Comparison of ENCODE assay signal across 20 cellular contexts in the genomic region with DNA sequence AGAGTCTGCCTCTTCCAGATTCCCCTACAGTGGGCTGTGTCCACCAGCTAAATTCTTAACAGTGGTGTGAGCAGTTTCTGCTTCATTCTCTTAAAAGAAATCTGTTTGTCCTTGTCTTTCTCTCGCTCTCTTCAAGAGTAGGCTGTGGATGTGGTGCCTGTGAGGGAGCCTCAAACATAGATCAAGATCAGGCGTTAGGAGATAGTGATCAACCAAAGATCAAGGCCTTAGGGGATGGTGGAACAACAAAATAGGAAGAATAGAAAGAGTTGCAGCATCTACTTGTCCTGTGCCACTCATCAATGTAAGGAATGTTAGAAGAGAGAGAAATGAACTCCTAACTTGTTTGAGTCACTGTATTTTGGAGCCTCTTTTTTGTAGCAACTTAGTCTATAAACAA.
DNase-seq lines count a peak whose midpoint lies in the region; ATAC-seq, FAIRE-seq and TF ChIP-seq lines count a peak whose summit lies in the region.
"Had no signal": no experiment of that assay in that cellular context is flagged by ENCODE, and none has a peak within 500 bp of the region (broad histone marks: within the 10 kb centered on the region; RNA-seq: fewer than 3 reads in every experiment).

No MANE protein-coding gene starts in this region.

- no peak overlapping the region for H2BK12ac ChIP-seq in trophoblast cell (ENCODE audit: low read length)

- H3K14ac ChIP-seq in trophoblast cell (ENCODE audit: low read length) = no peak overlapping the region

- no peak overlapping the region for H4K12ac ChIP-seq in trophoblast cell (ENCODE audit: low read depth, low read length)

- no peak for DNase-seq in HepG2 (ENCODE audit: low spot score)
- no peak for DNase-seq in right lobe of liver
- peak; percentile 60 for DNase-seq in islet precursor cell
- DNase-seq in trophoblast cell = peak in 1 of 2 donors; percentile 13
- no peak for DNase-seq in globus pallidus (ENCODE audit: low spot score)
- DNase-seq in dorsolateral prefrontal cortex = no peak
- DNase-seq: 8988T; Calu3; CD4-positive, alpha-beta memory T cell; DMS79 treated with DMSO at 0.1 percent for 48 hours; EL; GOT3; H7; HFFc6 had no signal

- H3K4me2 ChIP-seq in HepG2 (ENCODE audit: low read depth, low read length) (no peak overlapping the region), trophoblast cell (ENCODE audit: low read length) (no peak overlapping the region)
- H3K4me2 ChIP-seq: BLaER1 had no signal

- H3K27me3 ChIP-seq in HepG2 (ENCODE audit: control insufficient read depth in 1 of 2, insufficient read depth in 2 of 2, low read length in 2 of 2) (no peaks in the 10 kb centered on the region), right lobe of liver (no peaks in the 10 kb centered on the region), trophoblast cell (ENCODE audit: insufficient read depth, low read length) (no peaks in the 10 kb centered on the region), dorsolateral prefrontal cortex (no peaks in the 10 kb centered on the region)
- H3K27me3 ChIP-seq: BLaER1 had no signal

- no peak overlapping the region for H2AFZ ChIP-seq in HepG2 (ENCODE audit: low read length)
- no peak overlapping the region for H2AFZ ChIP-seq in trophoblast cell (ENCODE audit: insufficient read depth, low read length, poor library complexity)

- H2BK5ac ChIP-seq in trophoblast cell (ENCODE audit: low read depth, low read length, poor library complexity) = no peak overlapping the region

- no peak for TF ChIP-seq POLR2A in HepG2 (IDR thresholded peaks at IDR 0.05; ENCODE audit: insufficient read depth in 1 of 2, low read depth in 2 of 2, low read length in 2 of 2)
- no peak for TF ChIP-seq POLR2A in right lobe of liver (IDR thresholded peaks at IDR 0.05)

- peaks cover 4% of the 10 kb centered on the region for H3K79me1 ChIP-seq in trophoblast cell (ENCODE audit: low read length)

- TF ChIP-seq CTCF in HepG2 (CRISPR knock-in tag; IDR thresholded peaks at IDR 0.05) (no peak), right lobe of liver (IDR thresholded peaks at IDR 0.05) (no peak), dorsolateral prefrontal cortex (IDR thresholded peaks at IDR 0.05 in 54 of 56, conservative IDR thresholded peaks at IDR 0.05 in 2 of 56; ENCODE audit: low read depth in 1 of 56, partially characterized antibody in 56 of 56) (no peak)

- in situ Hi-C loops in HepG2 (cut with HindIII; ENCODE audit: extremely low pct_ligation_motif_present, low pct_unique_long_range_greater_than_20kb) = no loop called here

- H3K18ac ChIP-seq in trophoblast cell (ENCODE audit: low read length) = no peak overlapping the region

- no peak for TF ChIP-seq RAD21 in HepG2 (CRISPR knock-in tag; IDR thresholded peaks at IDR 0.05)

- no peaks in the 10 kb centered on the region for H3K79me2 ChIP-seq in HepG2 (ENCODE audit: insufficient read depth, low read length)
- H3K79me2 ChIP-seq in trophoblast cell (ENCODE audit: control insufficient read depth, insufficient read depth, low read length, poor library complexity) = no peaks in the 10 kb centered on the region

- no peaks in the 10 kb centered on the region for H4K20me1 ChIP-seq in HepG2 (ENCODE audit: insufficient read depth, low read length)
- H4K20me1 ChIP-seq: BLaER1 had no signal

- no peak overlapping the region for H3K4ac ChIP-seq in trophoblast cell (ENCODE audit: low read depth, low read length)

- H3K4me1 ChIP-seq in HepG2 (ENCODE audit: insufficient read depth, low read length) = peaks cover 97% of the 10 kb centered on the region
- H3K4me1 ChIP-seq in right lobe of liver = no peaks in the 10 kb centered on the region
- peaks cover 16 to 27% of the 10 kb centered on the region in 2 experiments for H3K4me1 ChIP-seq in trophoblast cell (ENCODE audit: control insufficient read depth in 1 of 2, insufficient read depth in 2 of 2, low read length in 2 of 2)
- H3K4me1 ChIP-seq: BLaER1 had no signal

- H3K23ac ChIP-seq in trophoblast cell (ENCODE audit: low read length) = no peak overlapping the region

- no peak for FAIRE-seq in HepG2 (lab: Jason Lieb, UNC)
- FAIRE-seq: G401.6, GM12891, GM19239 had no signal

- no peak overlapping the region for H4K8ac ChIP-seq in trophoblast cell (ENCODE audit: low read depth, low read length)

- no TSS peak for BruUV-seq in HepG2 (replicated peaks; lab: Mats Ljungman, UMichigan)

- no peak overlapping the region for H2BK120ac ChIP-seq in trophoblast cell (ENCODE audit: insufficient read depth, low read length, poor library complexity)

- H3K27ac ChIP-seq in HepG2 (ENCODE audit: extremely low read length, insufficient read depth, low read length) (peak overlapping the region; percentile 58), right lobe of liver (no peak overlapping the region), trophoblast cell (ENCODE audit: low read depth, low read length) (peak overlapping the region; percentile 26), dorsolateral prefrontal cortex (no peak overlapping the region)
- H3K27ac ChIP-seq: BLaER1 had no signal

- H3K36me3 ChIP-seq in HepG2 (replicated peaks in 1 of 2; ENCODE audit: control insufficient read depth in 1 of 2, insufficient read depth in 2 of 2, low read length in 2 of 2) = no peaks in the 10 kb centered on the region
- H3K36me3 ChIP-seq in right lobe of liver = no peaks in the 10 kb centered on the region
- peaks cover 0 to 2% of the 10 kb centered on the region in 2 experiments for H3K36me3 ChIP-seq in trophoblast cell (ENCODE audit: control insufficient read depth in 1 of 2, insufficient read depth in 2 of 2, low read length in 2 of 2)

- ATAC-seq in HepG2 = no peak
- no peak for ATAC-seq in right lobe of liver
- ATAC-seq in GM19351 (IDR thresholded peaks at IDR 0.05; ENCODE audit: unreplicated experiment) = no peak
- ATAC-seq: HCT116 had no signal

- no peak overlapping the region for H2AK5ac ChIP-seq in trophoblast cell (ENCODE audit: low read length)

- CTCF ChIA-PET in HepG2 (lab: Yijun Ruan, JAX; ENCODE audit: low intra/inter-chr PET ratio, low total read pairs) = no interaction called here

- H3K4me3 ChIP-seq in HepG2 (replicated peaks in 1 of 3; ENCODE audit: insufficient read depth in 1 of 3, low read depth in 2 of 3, low read length in 3 of 3) (no peak overlapping the region), right lobe of liver (no peak overlapping the region), trophoblast cell (ENCODE audit: low read depth, low read length) (no peak overlapping the region), dorsolateral prefrontal cortex (no peak overlapping the region)
- H3K4me3 ChIP-seq: BLaER1 had no signal

- WGBS in HepG2 (ENCODE audit: low lambda C conversion rate) = 32% methylated on average over 2 of the region's 2 CpGs
- WGBS in right lobe of liver (ENCODE audit: insufficient coverage, low coverage, low lambda C conversion rate, missing lambda C conversion rate) = 60% methylated on average over 2 of the region's 2 CpGs
- no CpG with 5 or more reads among the region's 2 CpGs for WGBS in trophoblast cell (ENCODE audit: extremely low coverage, insufficient coverage, insufficient read length)

- TF ChIP-seq EP300 in HepG2 (IDR thresholded peaks at IDR 0.05; ENCODE audit: low read depth in 2 of 2, low read length in 2 of 2) (no peak), HepG2 (CRISPR knock-in tag; IDR thresholded peaks at IDR 0.05; ENCODE audit: borderline replicate concordance) (no peak)

- H3K9me3 ChIP-seq in HepG2 (ENCODE audit: low read length) (no peaks in the 10 kb centered on the region), right lobe of liver (no peaks in the 10 kb centered on the region), trophoblast cell (ENCODE audit: insufficient read depth, low read depth, low read length) (no peaks in the 10 kb centered on the region)
- H3K9me3 ChIP-seq: BLaER1 had no signal

- no peak overlapping the region for H4K91ac ChIP-seq in trophoblast cell (ENCODE audit: low read depth, low read length)

- intact Hi-C loops in HepG2 (cut with micrococcal nuclease; ENCODE audit: unreplicated experiment) = loop anchor here (5.0 kb wide), 2 partner anchors 59 to 116 kb away; no protein-coding TSS in a partner anchor
- intact Hi-C loops in right lobe of liver (cut with DNase I) = no loop called here
- intact Hi-C loops in dorsolateral prefrontal cortex (cut with DNase I) = no loop called here

- POLR2A ChIA-PET in HepG2 (lab: Yijun Ruan, JAX) = no interaction called here

- H3K9ac ChIP-seq in HepG2 (ENCODE audit: insufficient read depth, low read depth, low read length) (no peak overlapping the region), trophoblast cell (ENCODE audit: low read length) (no peak overlapping the region)
- H3K9ac ChIP-seq: BLaER1 had no signal

TF ChIP-seq in HepG2, 621 proteins besides CTCF, POLR2A, EP300 and RAD21 (continues in another document):
- TF ChIP-seq, protein P1, sequence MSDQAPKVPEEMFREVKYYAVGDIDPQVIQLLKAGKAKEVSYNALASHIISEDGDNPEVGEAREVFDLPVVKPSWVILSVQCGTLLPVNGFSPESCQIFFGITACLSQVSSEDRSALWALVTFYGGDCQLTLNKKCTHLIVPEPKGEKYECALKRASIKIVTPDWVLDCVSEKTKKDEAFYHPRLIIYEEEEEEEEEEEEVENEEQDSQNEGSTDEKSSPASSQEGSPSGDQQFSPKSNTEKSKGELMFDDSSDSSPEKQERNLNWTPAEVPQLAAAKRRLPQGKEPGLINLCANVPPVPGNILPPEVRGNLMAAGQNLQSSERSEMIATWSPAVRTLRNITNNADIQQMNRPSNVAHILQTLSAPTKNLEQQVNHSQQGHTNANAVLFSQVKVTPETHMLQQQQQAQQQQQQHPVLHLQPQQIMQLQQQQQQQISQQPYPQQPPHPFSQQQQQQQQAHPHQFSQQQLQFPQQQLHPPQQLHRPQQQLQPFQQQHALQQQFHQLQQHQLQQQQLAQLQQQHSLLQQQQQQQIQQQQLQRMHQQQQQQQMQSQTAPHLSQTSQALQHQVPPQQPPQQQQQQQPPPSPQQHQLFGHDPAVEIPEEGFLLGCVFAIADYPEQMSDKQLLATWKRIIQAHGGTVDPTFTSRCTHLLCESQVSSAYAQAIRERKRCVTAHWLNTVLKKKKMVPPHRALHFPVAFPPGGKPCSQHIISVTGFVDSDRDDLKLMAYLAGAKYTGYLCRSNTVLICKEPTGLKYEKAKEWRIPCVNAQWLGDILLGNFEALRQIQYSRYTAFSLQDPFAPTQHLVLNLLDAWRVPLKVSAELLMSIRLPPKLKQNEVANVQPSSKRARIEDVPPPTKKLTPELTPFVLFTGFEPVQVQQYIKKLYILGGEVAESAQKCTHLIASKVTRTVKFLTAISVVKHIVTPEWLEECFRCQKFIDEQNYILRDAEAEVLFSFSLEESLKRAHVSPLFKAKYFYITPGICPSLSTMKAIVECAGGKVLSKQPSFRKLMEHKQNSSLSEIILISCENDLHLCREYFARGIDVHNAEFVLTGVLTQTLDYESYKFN (CRISPR knock-in tag; conservative IDR thresholded peaks at IDR 0.05) = peak; percentile 27; the same call in 1 of the 2 replicates
- TF ChIP-seq HNF4A (CRISPR knock-in tag; IDR thresholded peaks at IDR 0.05) = peak; percentile 72

Comparison
In these comparisons a context has a peak if more than half of its experiments do, and no peak if none do; other contexts are left out.
1. H3K27ac ChIP-seq: peak in HepG2 (single experiment) and trophoblast cell (single experiment); none in right lobe of liver (0 of 3) and dorsolateral prefrontal cortex (0 of 59).